Comparison of ENCODE assay signal across 21 cellular contexts in the genomic region with DNA sequence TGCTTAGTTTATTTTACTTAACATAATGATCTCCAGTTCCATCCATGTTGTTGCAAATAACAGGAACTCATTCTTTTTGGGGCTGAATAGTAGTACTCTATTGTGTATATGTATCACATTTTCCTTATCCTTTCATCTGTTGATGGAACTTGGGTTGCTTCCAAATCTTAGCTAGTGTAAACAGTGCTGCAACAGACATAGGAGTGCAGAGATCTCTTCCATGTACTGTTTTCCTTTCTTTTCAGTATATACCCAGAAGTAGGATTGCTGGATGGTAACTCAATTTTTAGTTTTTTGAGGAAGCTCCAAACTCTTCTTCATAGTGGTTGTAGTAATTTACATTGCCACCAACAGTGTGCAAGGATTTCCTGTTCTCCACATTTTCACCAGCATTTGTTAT.
"Had no signal": no experiment of that assay in that cellular context is flagged by ENCODE, and none has a peak within 500 bp of the region (broad histone marks: within the 10 kb centered on the region; RNA-seq: fewer than 3 reads in every experiment).

No MANE protein-coding gene starts in this region.

- H3K9me3 ChIP-seq: lower lobe of right lung, uterus had no signal

- H3K27me3 Mint-ChIP-seq: activated CD4-positive, alpha-beta T cell treated with anti-CD3 and anti-CD28 coated beads, Interleukin-2, amount 10 ng/mL, durations not matched to agents 24 days and 14 days had no signal

- H3K36me3 ChIP-seq: lower lobe of right lung, tibial nerve, uterus had no signal

- H3K4me1 Mint-ChIP-seq: activated CD4-positive, alpha-beta T cell treated with anti-CD3 and anti-CD28 coated beads, Interleukin-2, amount 10 ng/mL, durations not matched to agents 24 days and 14 days; activated naive CD8-positive, alpha-beta T cell treated with anti-CD3 and anti-CD28 coated beads, Interleukin-2, amount 10 ng/mL, durations not matched to agents 7 days and 5 days; nephron had no signal

- H3K9me3 Mint-ChIP-seq: activated CD4-positive, alpha-beta T cell treated with anti-CD3 and anti-CD28 coated beads, Interleukin-2, amount 10 ng/mL, durations not matched to agents 24 days and 14 days; activated CD8-positive, alpha-beta T cell treated with anti-CD3 and anti-CD28 coated beads for 36 hours; activated naive CD8-positive, alpha-beta T cell treated with anti-CD3 and anti-CD28 coated beads, Interleukin-2, amount 10 ng/mL, durations not matched to agents 7 days and 5 days; activated T-helper 2 cell treated with anti-CD3 and anti-CD28 coated beads, Interferon-gamma antibody, Interleukin-2, Interleukin-4, amounts not matched to agents 10 μg/mL and 5 μg/mL and 100 μg/mL, durations not matched to agents 14 hours and 24 hours and 36 hours; stimulated activated naive CD8-positive, alpha-beta T cell treated with anti-CD3 and anti-CD28 coated beads, Interleukin-15, Interleukin-2, amounts not matched to agents 100 ng/mL and 50 ng/mL, for 24 hours had no signal

- H3K27ac Mint-ChIP-seq: activated CD4-positive, alpha-beta T cell treated with anti-CD3 and anti-CD28 coated beads, Interleukin-2, amount 10 ng/mL, durations not matched to agents 24 days and 14 days; activated CD8-positive, alpha-beta T cell treated with anti-CD3 and anti-CD28 coated beads for 36 hours; activated naive CD8-positive, alpha-beta T cell treated with anti-CD3 and anti-CD28 coated beads, Interleukin-2, amount 10 ng/mL, durations not matched to agents 7 days and 5 days; activated T-helper 2 cell treated with anti-CD3 and anti-CD28 coated beads, Interferon-gamma antibody, Interleukin-2, Interleukin-4, amounts not matched to agents 10 μg/mL and 5 μg/mL and 100 μg/mL, durations not matched to agents 14 hours and 24 hours and 36 hours; nephron; progenitor cell of endocrine pancreas; stimulated activated naive CD8-positive, alpha-beta T cell treated with anti-CD3 and anti-CD28 coated beads, Interleukin-15, Interleukin-2, amounts not matched to agents 100 ng/mL and 50 ng/mL, for 24 hours had no signal

- H3K4me3 ChIP-seq: dorsolateral prefrontal cortex, lower lobe of right lung, tibial nerve, uterus had no signal

- DNase-seq: activated CD4-positive, alpha-beta T cell treated with anti-CD3 and anti-CD28 coated beads, Interleukin-2, amount 10 ng/mL, durations not matched to agents 24 days and 14 days; activated CD8-positive, alpha-beta T cell treated with anti-CD3 and anti-CD28 coated beads for 36 hours; activated naive CD4-positive, alpha-beta T cell treated with Interleukin-2 at 50 U/mL for 16 hours; activated naive CD8-positive, alpha-beta T cell treated with anti-CD3 and anti-CD28 coated beads, Interleukin-2, amount 10 ng/mL, durations not matched to agents 7 days and 5 days; activated T-cell treated with anti-CD3 and anti-CD28 coated beads, Interleukin-2, amount 50 U/mL, for 1 hour; amygdala; dorsolateral prefrontal cortex; foreskin fibroblast; hippocampal formation; islet precursor cell; lower lobe of right lung; nucleus accumbens; stimulated activated CD4-positive, alpha-beta T cell treated with anti-CD3 and anti-CD28 coated beads, Interleukin-2, amount 100 ng/mL, for 24 hours; T1000; uterus had no signal

- H3K36me3 Mint-ChIP-seq: activated naive CD8-positive, alpha-beta T cell treated with anti-CD3 and anti-CD28 coated beads, Interleukin-2, amount 10 ng/mL, durations not matched to agents 7 days and 5 days had no signal

- H3K4me1 ChIP-seq: lower lobe of right lung, tibial nerve, uterus had no signal

- H3K27me3 ChIP-seq: tibial nerve, uterus had no signal

- H3K27ac ChIP-seq: dorsolateral prefrontal cortex, epithelial cell of prostate, lower lobe of right lung, tibial nerve, uterus had no signal

- H3K4me3 Mint-ChIP-seq: activated CD4-positive, alpha-beta T cell treated with anti-CD3 and anti-CD28 coated beads, Interleukin-2, amount 10 ng/mL, durations not matched to agents 24 days and 14 days; activated CD8-positive, alpha-beta T cell treated with anti-CD3 and anti-CD28 coated beads for 36 hours; activated naive CD8-positive, alpha-beta T cell treated with anti-CD3 and anti-CD28 coated beads, Interleukin-2, amount 10 ng/mL, durations not matched to agents 7 days and 5 days; nephron; stimulated activated naive CD8-positive, alpha-beta T cell treated with anti-CD3 and anti-CD28 coated beads, Interleukin-15, Interleukin-2, amounts not matched to agents 100 ng/mL and 50 ng/mL, for 24 hours had no signal
